22 cellular contexts compared by ENCODE assay signal in genomic region chr3:85427467-85427866, GRCh38.
DNase-seq lines count a peak whose midpoint lies in the region; ATAC-seq and TF ChIP-seq lines count a peak whose summit lies in the region.
"Had no signal": no experiment of that assay in that cellular context is flagged by ENCODE, and none has a peak within 500 bp of the region (broad histone marks: within the 10 kb centered on the region; RNA-seq: fewer than 3 reads in every experiment).

No MANE protein-coding gene starts in this region.

- TF ChIP-seq POLR2A in GM18505 (IDR thresholded peaks at IDR 0.05; ENCODE audit: borderline replicate concordance, extremely low read depth, insufficient read depth, insufficient read length): no peak

- H3K4me3 ChIP-seq in epithelial cell of esophagus (ENCODE audit: low read length): no peak overlapping the region
- H3K4me3 ChIP-seq: BLaER1, GM12878, HAP-1, SJSA1 had no signal

- DNase-seq in NCI-H1436 (lab: John Stamatoyannopoulos, UW): peak; percentile 4
- DNase-seq in NCI-H1436 treated with DMSO at 0.1 percent for 48 hours (lab: John Stamatoyannopoulos, UW): no peak
- DNase-seq in NCI-H2081 treated with DMSO at 0.1 percent for 48 hours (lab: John Stamatoyannopoulos, UW): peak; percentile 61
- peak; percentile 91 for DNase-seq in NCI-H748 treated with DMSO at 0.1 percent for 48 hours (lab: John Stamatoyannopoulos, UW)
- DNase-seq in epithelial cell of esophagus (ENCODE audit: low read depth): peak; percentile 26
- DNase-seq in activated CD8-positive, alpha-beta memory T cell treated with anti-CD3 and anti-CD28 coated beads, Interleukin-2, amount 50 U/mL, for 4 hours: no peak
- DNase-seq: 8988T; CD4-positive, CD25-positive, alpha-beta regulatory T cell; GOT3; HFFc6; NCI-H1092 treated with DMSO at 0.1 percent for 48 hours; NCI-H187; NCI-H226; NCI-H524; Right ventricle myocardium superior; T-helper 2 cell had no signal

- ATAC-seq in GM18505 (IDR thresholded peaks at IDR 0.05; ENCODE audit: unreplicated experiment) (no peak), HG02981 (IDR thresholded peaks at IDR 0.05; ENCODE audit: unreplicated experiment) (no peak)
- ATAC-seq: GM12878 had no signal

- no peak for TF ChIP-seq CTCF in epithelial cell of esophagus (IDR thresholded peaks at IDR 0.05; ENCODE audit: insufficient read depth, low read depth, low read length, missing control alignments)

Comparison
In these comparisons a context has a peak if more than half of its experiments do, and no peak if none do; other contexts are left out.
1. DNase-seq: peak in NCI-H1436 (single experiment), NCI-H2081 treated with DMSO at 0.1 percent for 48 hours (single experiment), NCI-H748 treated with DMSO at 0.1 percent for 48 hours (single experiment) and epithelial cell of esophagus (single experiment); none in NCI-H1436 treated with DMSO at 0.1 percent for 48 hours (single experiment) and activated CD8-positive, alpha-beta memory T cell treated with anti-CD3 and anti-CD28 coated beads, Interleukin-2, amount 50 U/mL, for 4 hours (single experiment).